ENCODE assay signal across 1 cellular context in genomic region chr6:108676555-108676954, GRCh38.
A peak's percentile ranks its signal among the peaks of the same experiment; 100 is the strongest.
TF ChIP-seq lines count a peak whose summit lies in the region.

No MANE protein-coding gene starts in this region.

TF ChIP-seq in SK-N-SH treated with all-trans-retinoic acid at 6 μM for 48 hours, 23 proteins besides CTCF, POLR2A, EP300 and RAD21 (continued from another document):
- TF ChIP-seq CSRNP3 (CRISPR knock-in tag; IDR thresholded peaks at IDR 0.05) (peak; percentile 26; the same call in 1 of the 2 replicates), TCF4 (CRISPR knock-in tag; IDR thresholded peaks at IDR 0.05; ENCODE audit: borderline replicate concordance) (peak; percentile 81), ISL1 (CRISPR knock-in tag; IDR thresholded peaks at IDR 0.05) (peak; percentile 79)
